In genomic region chr3:148881286-148881685, GRCh38 we compare ENCODE assay signal across 11 cellular contexts. TPM values are rescaled to one million over a fixed set of nuclear protein-coding genes. Genes with fewer than 3 reads are reported as not detected.
"Had no signal": no experiment of that assay in that cellular context is flagged by ENCODE, and none has a peak within 500 bp of the region (broad histone marks: within the 10 kb centered on the region; RNA-seq: fewer than 3 reads in every experiment).

No MANE protein-coding gene starts in this region.

- H3K9me3 ChIP-seq: neutrophil had no signal

- ATAC-seq: left ventricle myocardium superior; natural killer cell; stimulated activated memory B cell treated with anti-CD40 and anti-IgM and Interleukin-4, amounts not matched to agents 10 μg/mL and 1 μg/mL and 100 μg/mL, for 72 hours had no signal

- DNase-seq: amniotic stem cell; effector memory CD4-positive, alpha-beta T cell; hippocampal formation; kidney glomerular epithelial cell; left ventricle myocardium superior; natural killer cell; stimulated activated CD4-positive, alpha-beta T cell treated with anti-CD3 and anti-CD28 coated beads, Interleukin-2, amount 100 ng/mL, for 48 hours had no signal

- H3K27ac ChIP-seq: neutrophil had no signal

- H3K36me3 ChIP-seq: neutrophil had no signal

- H3K27me3 ChIP-seq: neutrophil had no signal

RNA-seq across cellular contexts. Expression of gene CPA3, which starts 16.2 kb away (rescaled TPM):
- total RNA-seq: activated CD8-positive, alpha-beta memory T cell treated with anti-CD3 and anti-CD28 coated beads for 36 hours; renal cortical epithelial cell had no signal

RNA-seq across cellular contexts. Expression of gene CPB1, which starts 53.7 kb away (rescaled TPM):
- total RNA-seq: activated CD8-positive, alpha-beta memory T cell treated with anti-CD3 and anti-CD28 coated beads for 36 hours; left ventricle myocardium superior; natural killer cell; renal cortical epithelial cell had no signal
